In the genomic region with DNA sequence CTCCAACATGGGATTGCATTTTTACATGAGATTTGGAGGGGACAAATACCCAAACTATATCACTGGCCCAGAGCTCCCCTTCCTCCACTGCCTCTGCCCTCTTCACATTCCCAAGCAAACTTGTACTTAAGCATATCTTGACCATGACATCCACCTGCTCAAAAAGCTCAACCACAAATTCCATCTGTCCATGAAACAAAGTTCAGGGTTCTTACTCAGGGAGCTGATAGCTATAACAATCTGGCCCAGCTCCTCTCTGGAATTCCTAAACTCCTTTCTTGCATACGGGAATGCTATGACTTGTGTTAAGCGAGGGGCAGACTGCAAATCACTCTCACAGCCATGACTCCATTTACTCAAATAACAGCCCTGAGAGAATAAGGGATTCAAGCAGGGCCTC, we compare ENCODE assay signal across 33 cellular contexts.
"Had no signal": no experiment of that assay in that cellular context is flagged by ENCODE, and none has a peak within 500 bp of the region (broad histone marks: within the 10 kb centered on the region; RNA-seq: fewer than 3 reads in every experiment).

No MANE protein-coding gene starts in this region.

- H3K36me3 ChIP-seq: ovary, right lobe of liver, sigmoid colon, spleen, suprapubic skin, tibial artery, transverse colon, upper lobe of right lung, uterus had no signal

- H3K4me2 ChIP-seq: smooth muscle cell had no signal

- H3K27me3 Mint-ChIP-seq: type B pancreatic cell had no signal

- H3K4me3 ChIP-seq: ovary, psoas muscle, right lobe of liver, sigmoid colon, skin epidermis, smooth muscle cell, spleen, suprapubic skin, testis, tibial artery, transverse colon, upper lobe of right lung, uterus had no signal

- H3K36me3 Mint-ChIP-seq: naive thymus-derived CD4-positive, alpha-beta T cell; natural killer cell; stimulated activated memory B cell treated with anti-CD40 and anti-IgM and Interleukin-4, amounts not matched to agents 10 μg/mL and 1 μg/mL and 100 μg/mL, for 72 hours; type B pancreatic cell had no signal

- H2AFZ ChIP-seq: parathyroid adenoma had no signal

- H3K9ac ChIP-seq: parathyroid adenoma had no signal

- H3K9me3 Mint-ChIP-seq: nephron progenitor cell; neural crest cell; stimulated activated naive CD8-positive, alpha-beta T cell treated with anti-CD3 and anti-CD28 coated beads, Interleukin-15, amount 100 ng/mL, for 72 hours; type B pancreatic cell had no signal

- H3K9me3 ChIP-seq: ovary, psoas muscle, right lobe of liver, sigmoid colon, spleen, suprapubic skin, testis, tibial artery, transverse colon, upper lobe of right lung, uterus had no signal

- H3K27ac Mint-ChIP-seq: naive thymus-derived CD4-positive, alpha-beta T cell; natural killer cell; progenitor cell of endocrine pancreas; stimulated activated memory B cell treated with anti-CD40 and anti-IgM and Interleukin-4, amounts not matched to agents 10 μg/mL and 1 μg/mL and 100 μg/mL, for 72 hours; stimulated activated naive CD8-positive, alpha-beta T cell treated with anti-CD3 and anti-CD28 coated beads, Interleukin-15, amount 100 ng/mL, for 72 hours; type B pancreatic cell had no signal

- DNase-seq: naive thymus-derived CD4-positive, alpha-beta T cell; natural killer cell; nephron progenitor cell; occipital lobe; ovary; posterior cingulate gyrus; psoas muscle; right cardiac atrium; right lobe of liver; sigmoid colon; spleen; stimulated activated CD4-positive, alpha-beta T cell treated with anti-CD3 and anti-CD28 coated beads, Interleukin-12 subunit alpha, Interleukin-12 subunit beta, amount 100 ng/mL, for 4 hours; stimulated activated CD4-positive, alpha-beta T cell treated with anti-CD3 and anti-CD28 coated beads, Interleukin-1b, Interleukin-23, amount 100 ng/mL, for 48 hours; stimulated activated CD4-positive, alpha-beta T cell treated with anti-CD3 and anti-CD28 coated beads, Interleukin-4, amount 100 ng/mL, for 1 hour; stimulated activated CD4-positive, alpha-beta T cell treated with anti-CD3 and anti-CD28 coated beads, Interleukin-4, amount 100 ng/mL, for 4 hours; stimulated activated CD8-positive, alpha-beta memory T cell treated with anti-CD3 and anti-CD28 coated beads, Interleukin-4, amount 100 ng/mL, for 48 hours; stimulated activated naive CD4-positive, alpha-beta T cell; stimulated activated naive CD8-positive, alpha-beta T cell treated with anti-CD3 and anti-CD28 coated beads, Interleukin-15, amount 100 ng/mL, for 72 hours; stimulated activated naive CD8-positive, alpha-beta T cell treated with anti-CD3 and anti-CD28 coated beads, Interleukin-15, Interleukin-2, amounts not matched to agents 100 U/mL and 50 U/mL, for 24 hours; substantia nigra; testis; tibial artery; transverse colon; upper lobe of right lung; uterus had no signal

- H3K27ac ChIP-seq: ovary, parathyroid adenoma, psoas muscle, right lobe of liver, sigmoid colon, skin epidermis, spleen, suprapubic skin, testis, tibial artery, transverse colon, upper lobe of right lung, uterus had no signal

- H3K4me1 ChIP-seq: parathyroid adenoma, psoas muscle, right lobe of liver, sigmoid colon, spleen, suprapubic skin, testis, tibial artery, transverse colon, upper lobe of right lung, uterus had no signal

- H3K27me3 ChIP-seq: ovary, right lobe of liver, sigmoid colon, spleen, suprapubic skin, testis, tibial artery, transverse colon, upper lobe of right lung, uterus had no signal

- H3K4me1 Mint-ChIP-seq: naive thymus-derived CD4-positive, alpha-beta T cell; natural killer cell; stimulated activated memory B cell treated with anti-CD40 and anti-IgM and Interleukin-4, amounts not matched to agents 10 μg/mL and 1 μg/mL and 100 μg/mL, for 72 hours; stimulated activated naive CD8-positive, alpha-beta T cell treated with anti-CD3 and anti-CD28 coated beads, Interleukin-15, amount 100 ng/mL, for 72 hours had no signal

- H3K4me3 Mint-ChIP-seq: naive thymus-derived CD4-positive, alpha-beta T cell; natural killer cell; nephron progenitor cell; neural crest cell; stimulated activated memory B cell treated with anti-CD40 and anti-IgM and Interleukin-4, amounts not matched to agents 10 μg/mL and 1 μg/mL and 100 μg/mL, for 72 hours; stimulated activated naive CD8-positive, alpha-beta T cell treated with anti-CD3 and anti-CD28 coated beads, Interleukin-15, amount 100 ng/mL, for 72 hours; type B pancreatic cell had no signal

- H3K79me2 ChIP-seq: parathyroid adenoma had no signal

- ATAC-seq: naive thymus-derived CD4-positive, alpha-beta T cell; natural killer cell; psoas muscle; right cardiac atrium; right lobe of liver; stimulated activated memory B cell treated with anti-CD40 and anti-IgM and Interleukin-4, amounts not matched to agents 10 μg/mL and 1 μg/mL and 100 μg/mL, for 72 hours; stimulated activated naive CD8-positive, alpha-beta T cell treated with anti-CD3 and anti-CD28 coated beads, Interleukin-15, amount 100 ng/mL, for 72 hours; stimulated activated naive CD8-positive, alpha-beta T cell treated with anti-CD3 and anti-CD28 coated beads, Interleukin-15, Interleukin-2, amounts not matched to agents 100 U/mL and 50 U/mL, for 24 hours; upper lobe of right lung had no signal
